In genomic region chr18:64444819-64445218, GRCh38 we compare ENCODE assay signal across 1 cellular context.
TF ChIP-seq lines count a peak whose summit lies in the region.

No MANE protein-coding gene starts in this region.

TF ChIP-seq in SK-N-SH, 30 proteins besides CTCF, POLR2A, EP300 and RAD21 (continued from another document):
- TF ChIP-seq NFIC (IDR thresholded peaks at IDR 0.05; ENCODE audit: borderline replicate concordance) (no peak), IRF3 (IDR thresholded peaks at IDR 0.05; ENCODE audit: low read depth, low read length) (no peak), JUND (IDR thresholded peaks at IDR 0.05) (no peak), SMC3 (IDR thresholded peaks at IDR 0.05; ENCODE audit: low read depth, low read length) (no peak), FOSL2 (IDR thresholded peaks at IDR 0.05; ENCODE audit: borderline replicate concordance, low read depth) (no peak), PBX3 (IDR thresholded peaks at IDR 0.05) (no peak), GATA2 (CRISPR knock-in tag; IDR thresholded peaks at IDR 0.05) (no peak), TAF1 (IDR thresholded peaks at IDR 0.05; ENCODE audit: borderline replicate concordance, low read depth, low read length) (no peak), RCOR1 (IDR thresholded peaks at IDR 0.05; ENCODE audit: low read length) (no peak), EZH2phosphoT487 (IDR thresholded peaks at IDR 0.05; ENCODE audit: borderline replicate concordance, low read depth) (no peak), GABPA (IDR thresholded peaks at IDR 0.05; ENCODE audit: low read depth) (no peak), MXI1 (IDR thresholded peaks at IDR 0.05; ENCODE audit: low read depth, low read length) (no peak), TEAD4 (IDR thresholded peaks at IDR 0.05; ENCODE audit: borderline replicate concordance, insufficient read depth) (no peak), YY1 (IDR thresholded peaks at IDR 0.05; ENCODE audit: low read depth) (no peak), RFX5 (IDR thresholded peaks at IDR 0.05; ENCODE audit: low read length) (no peak)
